In the genomic region with DNA sequence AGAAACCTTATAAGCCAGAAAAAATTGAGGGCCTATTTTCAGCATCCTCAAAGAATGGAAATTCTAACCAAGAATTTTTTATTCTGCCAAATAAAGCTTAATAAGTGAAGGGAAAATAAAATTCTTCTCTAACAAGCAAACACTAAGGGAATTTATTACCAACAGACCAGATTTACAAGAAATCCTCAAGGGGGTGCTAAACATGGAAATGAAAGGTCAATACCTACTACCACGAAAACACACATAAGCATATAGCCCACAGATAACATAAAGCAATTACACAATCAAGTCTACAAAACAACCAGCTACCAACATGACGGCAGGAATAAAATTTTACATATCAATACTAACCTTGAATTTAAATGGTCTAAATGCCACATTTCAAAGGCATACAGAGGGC, we compare ENCODE assay signal across 26 cellular contexts.
DNase-seq lines count a peak whose midpoint lies in the region; ATAC-seq, FAIRE-seq and TF ChIP-seq lines count a peak whose summit lies in the region.
"Had no signal": no experiment of that assay in that cellular context is flagged by ENCODE, and none has a peak within 500 bp of the region (broad histone marks: within the 10 kb centered on the region; RNA-seq: fewer than 3 reads in every experiment).

No MANE protein-coding gene starts in this region.

- CTCF ChIA-PET in MCF 10A (lab: Yijun Ruan, JAX) (no interaction called here), mammary epithelial cell (lab: Charles Lee; ENCODE audit: low non-redundant PET) (no interaction called here), GM12878 (lab: Yijun Ruan, JAX) (interaction anchor here (0.6 kb wide), 1 partner anchor 689 kb away, joined by 3 read pairs; no protein-coding TSS in a partner anchor)

- H2AFZ ChIP-seq in mammary epithelial cell (ENCODE audit: low read depth, low read length) (no peak overlapping the region), GM12878 (ENCODE audit: control insufficient read depth, low read depth, low read length) (no peak overlapping the region)

- dilution Hi-C loops in mammary epithelial cell (cut with HindIII; ENCODE audit: low sequenced_read_pairs), result no loop called here

- H3K4me1 ChIP-seq in mammary epithelial cell (ENCODE audit: insufficient read depth, low read length) (no peaks in the 10 kb centered on the region), GM12878 (ENCODE audit: control insufficient read depth, insufficient read depth, low read length) (no peaks in the 10 kb centered on the region), stomach (no peaks in the 10 kb centered on the region)
- H3K4me1 ChIP-seq: A549, BE2C had no signal

- no peak overlapping the region for H3K4me3 Mint-ChIP-seq in MCF 10A (ENCODE audit: unreplicated experiment)
- H3K4me3 Mint-ChIP-seq: T-helper 17 cell had no signal

- SMC1A ChIA-PET in GM12878 (lab: Charles Lee; ENCODE audit: uncharacterized antibody, unreplicated experiment), result no interaction called here

- TF ChIP-seq EP300 in GM12878 (IDR thresholded peaks at IDR 0.05; ENCODE audit: borderline replicate concordance in 1 of 2, control insufficient read depth in 1 of 2, low read depth in 2 of 2, low read length in 2 of 2) (no peak), stomach (IDR thresholded peaks at IDR 0.05) (no peak)

- TF ChIP-seq CTCF in MCF 10A (IDR thresholded peaks at IDR 0.05; ENCODE audit: unreplicated experiment) (peak; percentile 5), mammary epithelial cell (conservative IDR thresholded peaks at IDR 0.05 in 1 of 2, IDR thresholded peaks at IDR 0.05 in 1 of 2; ENCODE audit: extremely low read depth in 1 of 2, insufficient read depth in 1 of 2, low read depth in 1 of 2, low read length in 2 of 2) (no peak), NB4 (IDR thresholded peaks at IDR 0.05; ENCODE audit: low read depth, low read length) (no peak), GM12878 (IDR thresholded peaks at IDR 0.05 in 2 of 3, conservative IDR thresholded peaks at IDR 0.05 in 1 of 3; ENCODE audit: control insufficient read depth in 2 of 3, extremely low read depth in 1 of 3, insufficient read depth in 1 of 3, low read depth in 3 of 3, low read length in 3 of 3) (peak in 2 of 3 experiments; percentile 5 to 9; a peak in 2 of 6 replicates), stomach (IDR thresholded peaks at IDR 0.05) (no peak)

- no peak overlapping the region for H3K9ac ChIP-seq in mammary epithelial cell (ENCODE audit: insufficient read depth, low read length)
- no peak overlapping the region for H3K9ac ChIP-seq in GM12878 (ENCODE audit: control insufficient read depth, insufficient read depth, low read length)
- H3K9ac ChIP-seq: KMS-11, SK-N-SH had no signal

- H3K79me2 ChIP-seq in mammary epithelial cell (ENCODE audit: insufficient read depth, low read length) (no peaks in the 10 kb centered on the region), GM12878 (ENCODE audit: control insufficient read depth, insufficient read depth, low read length) (no peaks in the 10 kb centered on the region)

- 72% methylated on average over 2 of the region's 2 CpGs for WGBS in mammary epithelial cell (ENCODE audit: low coverage, missing lambda C conversion rate)
- WGBS in GM12878 (ENCODE audit: insufficient coverage, insufficient replicate concordance, low lambda C conversion rate, missing lambda C conversion rate), result 21% methylated on average over 2 of the region's 2 CpGs
- 71 to 84% (median 81%) methylated on average over 2 of the region's 2 CpGs for WGBS in stomach, 5 donors

- no peaks in the 10 kb centered on the region for H3K4me1 Mint-ChIP-seq in MCF 10A (ENCODE audit: insufficient read depth, unreplicated experiment)
- H3K4me1 Mint-ChIP-seq: T-helper 17 cell had no signal

- no peak for FAIRE-seq in GM12878 (lab: Jason Lieb, UNC)
- FAIRE-seq: A549, GM19239 had no signal

- TF ChIP-seq RAD21 in GM12878 (IDR thresholded peaks at IDR 0.05; ENCODE audit: insufficient read depth, low read depth, low read length), result no peak

- no peaks in the 10 kb centered on the region for H3K36me3 Mint-ChIP-seq in MCF 10A (ENCODE audit: insufficient read depth, unreplicated experiment)

- peaks cover 11% of the 10 kb centered on the region for H3K9me3 ChIP-seq in mammary epithelial cell (replicated peaks; ENCODE audit: insufficient read depth, low read length)
- no peaks in the 10 kb centered on the region for H3K9me3 ChIP-seq in GM12878 (replicated peaks; ENCODE audit: control insufficient read depth, insufficient read depth, low read length)
- no peaks in the 10 kb centered on the region for H3K9me3 ChIP-seq in stomach
- H3K9me3 ChIP-seq: BE2C, neutrophil, SK-N-SH had no signal

- POLR2A ChIA-PET in MCF 10A (lab: Yijun Ruan, JAX) (no interaction called here), GM12878 (lab: Charles Lee) (no interaction called here)

- no peak overlapping the region for H3K4me3 ChIP-seq in mammary epithelial cell (replicated peaks in 1 of 3; ENCODE audit: insufficient read depth in 1 of 3, low read depth in 2 of 3, low read length in 3 of 3)
- no peak overlapping the region for H3K4me3 ChIP-seq in NB4 (ENCODE audit: low read depth, low read length)
- H3K4me3 ChIP-seq in GM12878, result no peak overlapping the region
- H3K4me3 ChIP-seq in stomach, result no peak overlapping the region
- H3K4me3 ChIP-seq: A549 had no signal

- H3K27ac ChIP-seq in mammary epithelial cell (ENCODE audit: insufficient read depth, low read depth, low read length) (no peak overlapping the region), GM12878 (ENCODE audit: control insufficient read depth, insufficient read depth) (no peak overlapping the region), stomach (no peak overlapping the region)
- H3K27ac ChIP-seq: A549, KMS-11, neutrophil had no signal

- no peak overlapping the region for H3K27ac Mint-ChIP-seq in MCF 10A (ENCODE audit: low read depth, unreplicated experiment)
- H3K27ac Mint-ChIP-seq: T-helper 17 cell had no signal

- H3K27me3 Mint-ChIP-seq in MCF 10A (ENCODE audit: insufficient read depth, unreplicated experiment), result no peaks in the 10 kb centered on the region
- H3K27me3 Mint-ChIP-seq: T-helper 17 cell had no signal

- DNase-seq in MCF 10A (ENCODE audit: unreplicated experiment) (no peak), mammary epithelial cell (no peak), NB4 (ENCODE audit: low read depth) (peak; percentile 8), GM12878 (ENCODE audit: low read depth, low spot score) (no peak), left ventricle myocardium superior (no peak), stomach (no peak), globus pallidus (ENCODE audit: low spot score) (no peak)
- DNase-seq in activated T-cell treated with anti-CD3 and anti-CD28 coated beads, Interleukin-2, amount 50 U/mL, for 48 hours, result no peak
- DNase-seq: activated CD4-positive, alpha-beta T cell treated with anti-CD3 and anti-CD28 coated beads for 4 hours; activated gamma-delta T cell; activated T-cell treated with anti-CD3 and anti-CD28 coated beads for 4 hours; BE2C; central memory CD4-positive, alpha-beta T cell; DMS79; GF-D8; NCI-H1048; NCI-H1930; NCI-H526 treated with DMSO at 0.1 percent for 48 hours; SK-N-SH; stimulated activated naive CD8-positive, alpha-beta T cell treated with anti-CD3 and anti-CD28 coated beads, Interleukin-15, Interleukin-2, amounts not matched to agents 100 U/mL and 50 U/mL, for 24 hours; T-helper 17 cell had no signal

- H3K27me3 ChIP-seq in mammary epithelial cell (ENCODE audit: insufficient read depth, low read length) (no peaks in the 10 kb centered on the region), GM12878 (replicated peaks in 1 of 2; ENCODE audit: control insufficient read depth in 2 of 2, insufficient read depth in 2 of 2, low read length in 1 of 2) (no peaks in the 10 kb centered on the region), stomach (no peaks in the 10 kb centered on the region)
- H3K27me3 ChIP-seq: BE2C, neutrophil had no signal

- RAD21 ChIA-PET in GM12878 (lab: Charles Lee; ENCODE audit: unreplicated experiment), result no interaction called here

- no peaks in the 10 kb centered on the region for H3K36me3 ChIP-seq in mammary epithelial cell (ENCODE audit: insufficient read depth, low read length)
- no peaks in the 10 kb centered on the region for H3K36me3 ChIP-seq in GM12878 (ENCODE audit: control insufficient read depth in 2 of 2, insufficient read depth in 2 of 2, low read length in 1 of 2)
- H3K36me3 ChIP-seq in stomach, result no peaks in the 10 kb centered on the region
- H3K36me3 ChIP-seq: BE2C, neutrophil had no signal

- no peak overlapping the region for H3K4me2 ChIP-seq in mammary epithelial cell (ENCODE audit: insufficient read depth, low read depth, low read length)
- no peak overlapping the region for H3K4me2 ChIP-seq in GM12878 (ENCODE audit: control insufficient read depth, insufficient read depth)
- H3K4me2 ChIP-seq: A549, KMS-11, SK-N-SH had no signal

- no TSS peak for BruUV-seq in MCF 10A (replicated peaks; lab: Mats Ljungman, UMichigan)
- no TSS peak for BruUV-seq in mammary epithelial cell (replicated peaks; lab: Mats Ljungman, UMichigan)
- BruUV-seq in GM12878 (replicated peaks; lab: Mats Ljungman, UMichigan), result no TSS peak

- in situ Hi-C loops in mammary epithelial cell (cut with MboI; ENCODE audit: low sequenced_read_pairs in 2 of 2), result no loop called here
- in situ Hi-C loops in GM12878 (cut with MboI), result no loop called here

- no peaks in the 10 kb centered on the region for H3K9me3 Mint-ChIP-seq in MCF 10A (ENCODE audit: unreplicated experiment)

- intact Hi-C loops in MCF 10A (cut with micrococcal nuclease) (no loop called here), mammary epithelial cell (cut with micrococcal nuclease) (no loop called here), GM12878 (cut with micrococcal nuclease; ENCODE audit: unreplicated experiment) (loop anchor here (5.0 kb wide), 1 partner anchor 992 kb away; no protein-coding TSS in a partner anchor), left ventricle myocardium superior (cut with micrococcal nuclease) (no loop called here), stomach (cut with DNase I; ENCODE audit: low total_unique reads) (no loop called here)

- ATAC-seq in GM12878, result peak; percentile 65
- no peak for ATAC-seq in left ventricle myocardium superior
- ATAC-seq: A549; left lobe of liver; stimulated activated naive CD8-positive, alpha-beta T cell treated with anti-CD3 and anti-CD28 coated beads, Interleukin-15, Interleukin-2, amounts not matched to agents 100 U/mL and 50 U/mL, for 24 hours; T-helper 17 cell had no signal

- H4K20me1 ChIP-seq in mammary epithelial cell (ENCODE audit: insufficient read depth, low read length) (no peaks in the 10 kb centered on the region), GM12878 (ENCODE audit: control insufficient read depth, insufficient read depth) (no peaks in the 10 kb centered on the region)

- no peak for TF ChIP-seq POLR2A in NB4 (IDR thresholded peaks at IDR 0.05; ENCODE audit: extremely low read depth, insufficient read length)
- TF ChIP-seq POLR2A in GM12878 (IDR thresholded peaks at IDR 0.05; ENCODE audit: low read depth, low read length), result no peak
- no peak for TF ChIP-seq POLR2A in stomach (IDR thresholded peaks at IDR 0.05)

TF ChIP-seq in GM12878, 131 proteins besides CTCF, POLR2A, EP300 and RAD21 (continues in another document):
- TF ChIP-seq ASH2L (IDR thresholded peaks at IDR 0.05; ENCODE audit: borderline replicate concordance, low read depth), result no peak
- TF ChIP-seq TCF3 (IDR thresholded peaks at IDR 0.05; ENCODE audit: borderline replicate concordance, insufficient read depth, low read depth, low read length), result no peak
- no peak for TF ChIP-seq POLR2AphosphoS5 (IDR thresholded peaks at IDR 0.05; ENCODE audit: low read length)

Comparison
In these comparisons a context has a peak if more than half of its experiments do, and no peak if none do; other contexts are left out.
1. CTCF ChIP-seq: peak in MCF 10A (single experiment) and GM12878 (2 of 3); none in mammary epithelial cell (0 of 2), NB4 (single experiment) and stomach (0 of 7).